In genomic region chr19:4206818-4207484, GRCh38 we compare ENCODE assay signal across 10 cellular contexts. TPM values are rescaled to one million over a fixed set of nuclear protein-coding genes. Genes with fewer than 3 reads are reported as not detected.
DNase-seq lines count a peak whose midpoint lies in the region; ATAC-seq, FAIRE-seq and TF ChIP-seq lines count a peak whose summit lies in the region.
"Had no signal": no experiment of that assay in that cellular context is flagged by ENCODE, and none has a peak within 500 bp of the region (broad histone marks: within the 10 kb centered on the region; RNA-seq: fewer than 3 reads in every experiment).

No MANE protein-coding gene starts in this region.

- H3K9me2 ChIP-seq in Loucy (replicated peaks; ENCODE audit: low read depth, low read length): no peaks in the 10 kb centered on the region
- no peaks in the 10 kb centered on the region for H3K9me2 ChIP-seq in neural cell (ENCODE audit: insufficient read depth, low read length)

- no peaks in the 10 kb centered on the region for H3K36me3 Mint-ChIP-seq in astrocyte (ENCODE audit: low read depth, unreplicated experiment)

- no peak overlapping the region for H3K4me3 Mint-ChIP-seq in astrocyte (ENCODE audit: unreplicated experiment)

- peaks cover under 1% of the 10 kb centered on the region for H3K27me3 Mint-ChIP-seq in astrocyte (ENCODE audit: low read depth, unreplicated experiment)

- H3K9me3 ChIP-seq in Loucy (ENCODE audit: insufficient read depth, low read depth, low read length): no peaks in the 10 kb centered on the region
- H3K9me3 ChIP-seq in astrocyte (ENCODE audit: insufficient read depth, low read depth, low read length): no peaks in the 10 kb centered on the region
- H3K9me3 ChIP-seq in neural cell (ENCODE audit: low read length): no peaks in the 10 kb centered on the region
- H3K9me3 ChIP-seq in lower lobe of right lung: no peaks in the 10 kb centered on the region
- H3K9me3 ChIP-seq: heart left ventricle had no signal

- no peak for FAIRE-seq in astrocyte (lab: Jason Lieb, UNC)

- H4K20me1 ChIP-seq in Loucy (ENCODE audit: insufficient read depth, low read length, poor library complexity, severe bottlenecking) (no peaks in the 10 kb centered on the region), astrocyte (ENCODE audit: insufficient read depth, low read length) (no peaks in the 10 kb centered on the region), neural cell (ENCODE audit: insufficient read depth) (no peaks in the 10 kb centered on the region)

- H3K27me3 ChIP-seq in Loucy (ENCODE audit: insufficient read depth, low read length, poor library complexity, severe bottlenecking): no peaks in the 10 kb centered on the region
- H3K27me3 ChIP-seq in astrocyte (ENCODE audit: insufficient read depth, low read length): no peaks in the 10 kb centered on the region
- H3K27me3 ChIP-seq in neural cell (ENCODE audit: insufficient read depth, low read depth, low read length): no peaks in the 10 kb centered on the region
- H3K27me3 ChIP-seq in lower lobe of right lung (ENCODE audit: low read depth): peaks cover 6% of the 10 kb centered on the region

- H3K4me3 ChIP-seq in GM12865 (ENCODE audit: low read depth, low read length): no peak overlapping the region
- no peak overlapping the region for H3K4me3 ChIP-seq in Loucy (ENCODE audit: low read length, poor library complexity, severe bottlenecking)
- no peak overlapping the region for H3K4me3 ChIP-seq in astrocyte (ENCODE audit: insufficient read depth, low read depth, low read length)
- H3K4me3 ChIP-seq in neural cell (ENCODE audit: low read length): no peak overlapping the region
- no peak overlapping the region for H3K4me3 ChIP-seq in lower lobe of right lung
- H3K4me3 ChIP-seq: heart left ventricle had no signal

- no peaks in the 10 kb centered on the region for H3K9me3 Mint-ChIP-seq in astrocyte (ENCODE audit: unreplicated experiment)

- H2AFZ ChIP-seq in Loucy (ENCODE audit: low read length) (no peak overlapping the region), astrocyte (ENCODE audit: low read depth, low read length) (no peak overlapping the region), neural cell (ENCODE audit: low read depth, low read length) (no peak overlapping the region)

- no peaks in the 10 kb centered on the region for H3F3A ChIP-seq in Loucy (ENCODE audit: low read depth)
- no peaks in the 10 kb centered on the region for H3F3A ChIP-seq in neural cell (ENCODE audit: insufficient read depth, low read length, poor library complexity, severe bottlenecking)

- H3K27ac ChIP-seq in astrocyte (ENCODE audit: low read depth, low read length): no peak overlapping the region
- no peak overlapping the region for H3K27ac ChIP-seq in neural cell (ENCODE audit: low read length)
- H3K27ac ChIP-seq in lower lobe of right lung: no peak overlapping the region
- H3K27ac ChIP-seq: heart left ventricle had no signal

- H3K4me1 ChIP-seq in Loucy (ENCODE audit: insufficient read depth, low read length, poor library complexity, severe bottlenecking) (no peaks in the 10 kb centered on the region), astrocyte (ENCODE audit: insufficient read depth, low read length) (no peaks in the 10 kb centered on the region), lower lobe of right lung (no peaks in the 10 kb centered on the region)

- TF ChIP-seq RAD21 in neural cell (conservative IDR thresholded peaks at IDR 0.05): no peak

- H3K9ac ChIP-seq in Loucy (ENCODE audit: low read depth, low read length, poor library complexity, severe bottlenecking) (no peak overlapping the region), astrocyte (ENCODE audit: low read length) (no peak overlapping the region), neural cell (ENCODE audit: low read length) (no peak overlapping the region)

- H3K36me3 ChIP-seq in Loucy (ENCODE audit: insufficient read depth, low read length) (no peaks in the 10 kb centered on the region), astrocyte (ENCODE audit: insufficient read depth, low read length) (no peaks in the 10 kb centered on the region), neural cell (ENCODE audit: insufficient read depth, low read length) (no peaks in the 10 kb centered on the region), lower lobe of right lung (no peaks in the 10 kb centered on the region)
- H3K36me3 ChIP-seq: heart left ventricle had no signal

- intact Hi-C loops in lower lobe of right lung (cut with DNase I): no loop called here

- no peak overlapping the region for H3K27ac Mint-ChIP-seq in astrocyte (ENCODE audit: unreplicated experiment)

- H3K4me1 Mint-ChIP-seq in astrocyte (ENCODE audit: low read depth, unreplicated experiment): no peaks in the 10 kb centered on the region

- H3K79me2 ChIP-seq in Loucy (ENCODE audit: insufficient read depth, low read length): no peaks in the 10 kb centered on the region
- H3K79me2 ChIP-seq in astrocyte (ENCODE audit: insufficient read depth, low read length): no peaks in the 10 kb centered on the region
- no peaks in the 10 kb centered on the region for H3K79me2 ChIP-seq in neural cell (replicated peaks; ENCODE audit: insufficient read depth, low read length)

- DNase-seq in GM12865 (ENCODE audit: low read depth): peak; percentile 59
- DNase-seq in astrocyte (ENCODE audit: low read depth): no peak
- no peak for DNase-seq in stimulated activated CD4-positive, alpha-beta T cell treated with anti-CD3 and anti-CD28 coated beads, Interleukin-4, amount 100 ng/mL, for 4 hours
- DNase-seq in lower lobe of right lung: no peak
- DNase-seq in activated CD4-positive, alpha-beta T cell treated with anti-CD3 and anti-CD28 coated beads for 4 hours: no peak
- DNase-seq: heart left ventricle, NCI-H345, occipital lobe had no signal

- peak; percentile 41 for TF ChIP-seq CTCF in GM12865 (IDR thresholded peaks at IDR 0.05; ENCODE audit: insufficient read depth, low read depth, low read length, missing control alignments)
- peak; percentile 56 for TF ChIP-seq CTCF in Loucy (conservative IDR thresholded peaks at IDR 0.05; ENCODE audit: low read length)
- TF ChIP-seq CTCF in astrocyte (IDR thresholded peaks at IDR 0.05; ENCODE audit: insufficient read depth, low read depth, low read length): peak; percentile 43
- peak; percentile 33 for TF ChIP-seq CTCF in neural cell (IDR thresholded peaks at IDR 0.05; ENCODE audit: poor library complexity, severe bottlenecking)
- TF ChIP-seq CTCF in lower lobe of right lung (IDR thresholded peaks at IDR 0.05): no peak

- no peak for TF ChIP-seq EP300 in neural cell (conservative IDR thresholded peaks at IDR 0.05; ENCODE audit: poor library complexity, severe bottlenecking)

- H3K4me2 ChIP-seq in Loucy (ENCODE audit: low read depth, low read length, poor library complexity, severe bottlenecking) (no peak overlapping the region), astrocyte (ENCODE audit: low read length) (no peak overlapping the region), neural cell (ENCODE audit: low read length) (no peak overlapping the region)

- no peak for ATAC-seq in lower lobe of right lung
- ATAC-seq: heart left ventricle had no signal

TF ChIP-seq in neural cell, 6 proteins besides CTCF, POLR2A, EP300 and RAD21:
- TF ChIP-seq POLR2AphosphoS5 (IDR thresholded peaks at IDR 0.05) (no peak), SMC3 (conservative IDR thresholded peaks at IDR 0.05; ENCODE audit: poor library complexity) (peak; percentile 22)
- TF ChIP-seq, protein P1, sequence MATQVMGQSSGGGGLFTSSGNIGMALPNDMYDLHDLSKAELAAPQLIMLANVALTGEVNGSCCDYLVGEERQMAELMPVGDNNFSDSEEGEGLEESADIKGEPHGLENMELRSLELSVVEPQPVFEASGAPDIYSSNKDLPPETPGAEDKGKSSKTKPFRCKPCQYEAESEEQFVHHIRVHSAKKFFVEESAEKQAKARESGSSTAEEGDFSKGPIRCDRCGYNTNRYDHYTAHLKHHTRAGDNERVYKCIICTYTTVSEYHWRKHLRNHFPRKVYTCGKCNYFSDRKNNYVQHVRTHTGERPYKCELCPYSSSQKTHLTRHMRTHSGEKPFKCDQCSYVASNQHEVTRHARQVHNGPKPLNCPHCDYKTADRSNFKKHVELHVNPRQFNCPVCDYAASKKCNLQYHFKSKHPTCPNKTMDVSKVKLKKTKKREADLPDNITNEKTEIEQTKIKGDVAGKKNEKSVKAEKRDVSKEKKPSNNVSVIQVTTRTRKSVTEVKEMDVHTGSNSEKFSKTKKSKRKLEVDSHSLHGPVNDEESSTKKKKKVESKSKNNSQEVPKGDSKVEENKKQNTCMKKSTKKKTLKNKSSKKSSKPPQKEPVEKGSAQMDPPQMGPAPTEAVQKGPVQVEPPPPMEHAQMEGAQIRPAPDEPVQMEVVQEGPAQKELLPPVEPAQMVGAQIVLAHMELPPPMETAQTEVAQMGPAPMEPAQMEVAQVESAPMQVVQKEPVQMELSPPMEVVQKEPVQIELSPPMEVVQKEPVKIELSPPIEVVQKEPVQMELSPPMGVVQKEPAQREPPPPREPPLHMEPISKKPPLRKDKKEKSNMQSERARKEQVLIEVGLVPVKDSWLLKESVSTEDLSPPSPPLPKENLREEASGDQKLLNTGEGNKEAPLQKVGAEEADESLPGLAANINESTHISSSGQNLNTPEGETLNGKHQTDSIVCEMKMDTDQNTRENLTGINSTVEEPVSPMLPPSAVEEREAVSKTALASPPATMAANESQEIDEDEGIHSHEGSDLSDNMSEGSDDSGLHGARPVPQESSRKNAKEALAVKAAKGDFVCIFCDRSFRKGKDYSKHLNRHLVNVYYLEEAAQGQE (IDR thresholded peaks at IDR 0.05; ENCODE audit: borderline replicate concordance): no peak

RNA-seq across cellular contexts. Expression of gene EBI3, which starts 22.4 kb away (rescaled TPM):
- total RNA-seq in astrocyte: 5.4 and 5.5 TPM in 2 replicates
- polyA plus RNA-seq in neural cell: not detected in 2 replicates
- not detected in 2 replicates for polyA minus RNA-seq in neural cell
- total RNA-seq in lower lobe of right lung: 1.7 TPM

RNA-seq across cellular contexts. Expression of gene ANKRD24, which starts 24.5 kb away (rescaled TPM):
- 0.73 and 1.4 TPM in 2 replicates for total RNA-seq in astrocyte
- 2.8 and 3.3 TPM in 2 replicates for polyA plus RNA-seq in neural cell
- 2.4 and 2.9 TPM in 2 replicates for polyA minus RNA-seq in neural cell
- total RNA-seq in lower lobe of right lung: 1.9 TPM

RNA-seq across cellular contexts. Expression of gene SIRT6, which starts 24.6 kb away (rescaled TPM):
- total RNA-seq in astrocyte (26.0 and 29.2 TPM in 2 replicates), lower lobe of right lung (18.1 TPM)
- 42.7 and 42.8 TPM in 2 replicates for polyA plus RNA-seq in neural cell
- polyA minus RNA-seq in neural cell: 25.6 and 32.9 TPM in 2 replicates

RNA-seq across cellular contexts. Expression of gene YJU2, which starts 39.9 kb away (rescaled TPM):
- total RNA-seq in astrocyte (12.5 and 14.0 TPM in 2 replicates), lower lobe of right lung (16.7 TPM)
- 32.6 and 35.4 TPM in 2 replicates for polyA plus RNA-seq in neural cell
- polyA minus RNA-seq in neural cell: 22.2 and 26.9 TPM in 2 replicates

RNA-seq across cellular contexts. Expression of gene CREB3L3, which starts 53.5 kb away (rescaled TPM):
- not detected in 2 replicates for total RNA-seq in astrocyte
- not detected in 2 replicates for polyA plus RNA-seq in neural cell
- polyA minus RNA-seq in neural cell: not detected in 2 replicates
- total RNA-seq in lower lobe of right lung: not detected
- total RNA-seq: heart left ventricle, occipital lobe had no signal
- polyA plus RNA-seq: heart left ventricle had no signal
